16 cellular contexts compared by ENCODE assay signal in the genomic region with DNA sequence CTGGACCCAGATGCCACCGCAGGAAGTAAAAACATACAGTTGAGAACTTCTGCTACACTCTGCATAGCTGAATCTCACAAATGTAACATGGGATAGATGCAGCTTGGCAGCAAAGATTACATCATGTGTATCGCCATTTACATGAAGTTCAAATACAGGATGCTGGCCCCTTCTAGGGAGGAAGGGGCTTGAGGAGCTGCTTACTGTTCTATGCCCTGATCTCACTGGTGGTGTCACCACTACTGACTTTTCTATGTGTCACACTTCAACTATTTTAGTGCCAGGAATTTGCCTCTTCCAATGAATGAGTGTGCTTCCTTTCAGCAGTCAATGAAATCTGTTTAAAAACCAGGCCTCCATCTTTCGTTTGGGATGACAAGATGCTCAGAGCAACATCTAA. TPM values are rescaled to one million over a fixed set of nuclear protein-coding genes. Genes with fewer than 3 reads are reported as not detected.
DNase-seq lines count a peak whose midpoint lies in the region; ATAC-seq and TF ChIP-seq lines count a peak whose summit lies in the region.
"Had no signal": no experiment of that assay in that cellular context is flagged by ENCODE, and none has a peak within 500 bp of the region (broad histone marks: within the 10 kb centered on the region; RNA-seq: fewer than 3 reads in every experiment).

No MANE protein-coding gene starts in this region.

- H3K4me3 ChIP-seq in endodermal cell (ENCODE audit: low read length) (no peak overlapping the region), HAP-1 (no peak overlapping the region)
- H3K4me3 ChIP-seq: pancreas had no signal

- WGBS in endodermal cell (ENCODE audit: insufficient coverage in 1 of 2, insufficient read length in 1 of 2), 2 experiments, result 91 to 94% methylated on average over 2 to 3 of the region's 3 CpGs

- in situ Hi-C loops in HAP-1 (cut with MboI; ENCODE audit: low sequenced_read_pairs), result no loop called here

- no peak overlapping the region for H3K4me3 Mint-ChIP-seq in endodermal cell
- H3K4me3 Mint-ChIP-seq in neural crest cell, result peak overlapping the region; percentile 23
- H3K4me3 Mint-ChIP-seq in activated T-helper 2 cell treated with anti-CD3 and anti-CD28 coated beads, Interferon-gamma antibody, Interleukin-2, Interleukin-4, amounts not matched to agents 10 μg/mL and 5 μg/mL and 100 μg/mL, durations not matched to agents 14 hours and 24 hours and 36 hours (ENCODE audit: low read depth), result no peak overlapping the region

- H3K9ac ChIP-seq in endodermal cell (ENCODE audit: extremely low read depth, low read length, poor library complexity, severe bottlenecking), result no peak overlapping the region

- no peak for ATAC-seq in GM19328 (IDR thresholded peaks at IDR 0.05; ENCODE audit: unreplicated experiment)
- ATAC-seq: activated CD4-positive, CD25-positive, alpha-beta regulatory T cell treated with anti-CD3 and anti-CD28 coated beads, Interleukin-2, amount 50 U/mL, for 24 hours had no signal

- H3K36me3 Mint-ChIP-seq in endodermal cell (ENCODE audit: low read depth), result peaks cover 73% of the 10 kb centered on the region
- H3K36me3 Mint-ChIP-seq in neural crest cell (ENCODE audit: low read depth), result peaks cover 31% of the 10 kb centered on the region
- peaks cover 90% of the 10 kb centered on the region for H3K36me3 Mint-ChIP-seq in activated T-helper 2 cell treated with anti-CD3 and anti-CD28 coated beads, Interferon-gamma antibody, Interleukin-2, Interleukin-4, amounts not matched to agents 10 μg/mL and 5 μg/mL and 100 μg/mL, durations not matched to agents 14 hours and 24 hours and 36 hours (ENCODE audit: low read depth)

- intact Hi-C loops in activated T-helper 2 cell treated with anti-CD3 and anti-CD28 coated beads, Interferon-gamma antibody, Interleukin-2, Interleukin-4, amounts not matched to agents 10 μg/mL and 5 μg/mL and 100 μg/mL, durations not matched to agents 14 hours and 24 hours and 36 hours (cut with micrococcal nuclease), result no loop called here

- H3K4me1 ChIP-seq in endodermal cell (ENCODE audit: control insufficient read depth, insufficient read depth, low read length), result peaks cover 9% of the 10 kb centered on the region
- no peaks in the 10 kb centered on the region for H3K4me1 ChIP-seq in HAP-1
- H3K4me1 ChIP-seq: pancreas had no signal

- H3K27me3 ChIP-seq in endodermal cell (ENCODE audit: control insufficient read depth, insufficient read depth, low read length, poor library complexity, severe bottlenecking), result no peaks in the 10 kb centered on the region
- no peaks in the 10 kb centered on the region for H3K27me3 ChIP-seq in HAP-1 (ENCODE audit: low read depth)
- H3K27me3 ChIP-seq: pancreas had no signal

- TF ChIP-seq CTCF in endodermal cell (conservative IDR thresholded peaks at IDR 0.05) (no peak), neural crest cell (conservative IDR thresholded peaks at IDR 0.05) (no peak)

- peak; percentile 69 for DNase-seq in AG08395 (ENCODE audit: low spot score)
- peak; percentile 49 for DNase-seq in LHCN-M2 (ENCODE audit: low read depth)
- DNase-seq in endodermal cell, result peak; percentile 5
- no peak for DNase-seq in neural crest cell (ENCODE audit: low read depth, low spot score)
- no peak for DNase-seq in HPDE6-E6E7 (ENCODE audit: extremely low spot score)
- no peak for DNase-seq in activated T-helper 2 cell treated with anti-CD3 and anti-CD28 coated beads, Interferon-gamma antibody, Interleukin-2, Interleukin-4, amounts not matched to agents 10 μg/mL and 5 μg/mL and 100 μg/mL, durations not matched to agents 14 hours and 24 hours and 36 hours (ENCODE audit: low spot score)
- no peak for DNase-seq in HAP-1 (ENCODE audit: low spot score in 2 of 2)
- DNase-seq: activated T-cell treated with anti-CD3 and anti-CD28 coated beads, Interleukin-2, amount 50 U/mL, for 48 hours; AML-193; NCI-H187 treated with DMSO at 0.1 percent for 48 hours; NCI-H526 treated with DMSO at 0.1 percent for 48 hours; pancreas; T-helper 1 cell had no signal

- H3K9me3 ChIP-seq in endodermal cell (ENCODE audit: control insufficient read depth, low read length), result peaks cover 26% of the 10 kb centered on the region
- H3K9me3 ChIP-seq in HAP-1, result no peaks in the 10 kb centered on the region
- H3K9me3 ChIP-seq: pancreas had no signal

- H3K4me1 Mint-ChIP-seq in endodermal cell (peaks cover 24% of the 10 kb centered on the region), neural crest cell (peaks cover 43% of the 10 kb centered on the region)
- H3K4me1 Mint-ChIP-seq in activated T-helper 2 cell treated with anti-CD3 and anti-CD28 coated beads, Interferon-gamma antibody, Interleukin-2, Interleukin-4, amounts not matched to agents 10 μg/mL and 5 μg/mL and 100 μg/mL, durations not matched to agents 14 hours and 24 hours and 36 hours (ENCODE audit: low read depth), result peaks cover 8% of the 10 kb centered on the region

- H3K27me3 Mint-ChIP-seq in endodermal cell (ENCODE audit: insufficient read depth), result no peaks in the 10 kb centered on the region
- peaks cover 6% of the 10 kb centered on the region for H3K27me3 Mint-ChIP-seq in neural crest cell (ENCODE audit: low read depth)
- H3K27me3 Mint-ChIP-seq in activated T-helper 2 cell treated with anti-CD3 and anti-CD28 coated beads, Interferon-gamma antibody, Interleukin-2, Interleukin-4, amounts not matched to agents 10 μg/mL and 5 μg/mL and 100 μg/mL, durations not matched to agents 14 hours and 24 hours and 36 hours (ENCODE audit: low read depth), result no peaks in the 10 kb centered on the region

- H3K36me3 ChIP-seq in endodermal cell (ENCODE audit: control insufficient read depth, insufficient read depth, low read length) (peaks cover 73% of the 10 kb centered on the region), HAP-1 (replicated peaks) (peaks cover 85% of the 10 kb centered on the region)

- H3K27ac ChIP-seq in endodermal cell (ENCODE audit: low read depth, low read length), result no peak overlapping the region
- H3K27ac ChIP-seq: pancreas had no signal

- H3K27ac Mint-ChIP-seq in endodermal cell, result no peak overlapping the region
- H3K27ac Mint-ChIP-seq in neural crest cell (ENCODE audit: unreplicated experiment), result peak overlapping the region; percentile 83
- H3K27ac Mint-ChIP-seq in activated T-helper 2 cell treated with anti-CD3 and anti-CD28 coated beads, Interferon-gamma antibody, Interleukin-2, Interleukin-4, amounts not matched to agents 10 μg/mL and 5 μg/mL and 100 μg/mL, durations not matched to agents 14 hours and 24 hours and 36 hours, result no peak overlapping the region

- peaks cover 21% of the 10 kb centered on the region for H3K9me3 Mint-ChIP-seq in endodermal cell
- peaks cover 10% of the 10 kb centered on the region for H3K9me3 Mint-ChIP-seq in neural crest cell
- peaks cover 6% of the 10 kb centered on the region for H3K9me3 Mint-ChIP-seq in activated T-helper 2 cell treated with anti-CD3 and anti-CD28 coated beads, Interferon-gamma antibody, Interleukin-2, Interleukin-4, amounts not matched to agents 10 μg/mL and 5 μg/mL and 100 μg/mL, durations not matched to agents 14 hours and 24 hours and 36 hours

RNA-seq across cellular contexts. Expression of gene MRAP, which starts 31.1 kb away (rescaled TPM):
- total RNA-seq in LHCN-M2 (2014; rRNA removed), result not detected in 2 replicates
- not detected for polyA plus RNA-seq in LHCN-M2 (2012)
- total RNA-seq in endodermal cell, result not detected
- not detected for polyA plus RNA-seq in endodermal cell (2013, experiment 1 of 2)
- not detected for polyA plus RNA-seq in endodermal cell (2013, experiment 2 of 2)
- not detected in 2 replicates for total RNA-seq in neural crest cell
- total RNA-seq in activated T-helper 2 cell treated with anti-CD3 and anti-CD28 coated beads, Interferon-gamma antibody, Interleukin-2, Interleukin-4, amounts not matched to agents 10 μg/mL and 5 μg/mL and 100 μg/mL, durations not matched to agents 14 hours and 24 hours and 36 hours, result not detected in 2 replicates
- total RNA-seq: urinary bladder had no signal

RNA-seq across cellular contexts. Expression of gene MIS18A, which starts 50.9 kb away (rescaled TPM):
- total RNA-seq in LHCN-M2 (2014; rRNA removed) (23.9 and 27.1 TPM in 2 replicates), endodermal cell (10 to 100 TPM; 46.4 to 48.3 TPM), neural crest cell (49.7 and 50.9 TPM in 2 replicates)
- 10.5 TPM for polyA plus RNA-seq in LHCN-M2 (2012)
- polyA plus RNA-seq in endodermal cell (2013, experiment 1 of 2), result 43.2 TPM
- polyA plus RNA-seq in endodermal cell (2013, experiment 2 of 2), result 39.6 TPM
- total RNA-seq in activated T-helper 2 cell treated with anti-CD3 and anti-CD28 coated beads, Interferon-gamma antibody, Interleukin-2, Interleukin-4, amounts not matched to agents 10 μg/mL and 5 μg/mL and 100 μg/mL, durations not matched to agents 14 hours and 24 hours and 36 hours, result 25.0 and 26.3 TPM in 2 replicates

Comparison
In these comparisons a context has a peak if more than half of its experiments do, and no peak if none do; other contexts are left out.
1. DNase-seq: peak in AG08395 (single experiment), LHCN-M2 (single experiment) and endodermal cell (single experiment); none in neural crest cell (single experiment), HPDE6-E6E7 (single experiment), activated T-helper 2 cell treated with anti-CD3 and anti-CD28 coated beads, Interferon-gamma antibody, Interleukin-2, Interleukin-4, amounts not matched to agents 10 μg/mL and 5 μg/mL and 100 μg/mL, durations not matched to agents 14 hours and 24 hours and 36 hours (single experiment) and HAP-1 (0 of 2).